25 cellular contexts compared by ENCODE assay signal in the genomic region with DNA sequence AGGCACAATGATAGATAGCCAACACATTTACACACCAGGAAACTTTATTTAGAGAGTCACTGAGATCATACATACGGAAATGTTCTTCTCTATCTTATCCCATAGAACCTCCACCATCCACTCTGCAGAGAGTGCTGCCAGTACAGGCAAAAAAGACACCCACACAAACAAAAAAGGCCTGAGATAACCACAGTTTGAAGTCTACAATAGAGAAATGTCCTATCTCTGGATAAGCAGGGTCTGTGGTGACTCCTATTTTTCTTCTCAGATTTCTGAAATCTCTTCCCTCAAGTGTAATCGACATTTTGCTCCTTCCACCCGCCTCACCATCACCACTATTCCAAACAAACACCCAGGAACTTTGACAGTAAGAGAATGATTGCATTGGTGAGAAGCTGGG.
"Had no signal": no experiment of that assay in that cellular context is flagged by ENCODE, and none has a peak within 500 bp of the region (broad histone marks: within the 10 kb centered on the region; RNA-seq: fewer than 3 reads in every experiment).

No MANE protein-coding gene starts in this region.

- H3K79me2 ChIP-seq: parathyroid adenoma had no signal

- H3K27me3 ChIP-seq: ovary, right lobe of liver, sigmoid colon, stomach, thyroid gland, tibial nerve, upper lobe of left lung, vagina had no signal

- H3K9me3 ChIP-seq: ovary, psoas muscle, right lobe of liver, sigmoid colon, stomach, thoracic aorta, thyroid gland, tibial nerve, upper lobe of left lung, vagina had no signal

- H3K36me3 ChIP-seq: ovary, right lobe of liver, sigmoid colon, stomach, thoracic aorta, thyroid gland, tibial nerve, upper lobe of left lung, vagina had no signal

- H3K4me3 ChIP-seq: ovary, psoas muscle, right lobe of liver, sigmoid colon, stomach, thoracic aorta, thyroid gland, tibial nerve, upper lobe of left lung, vagina had no signal

- H2AFZ ChIP-seq: parathyroid adenoma had no signal

- H3K4me1 ChIP-seq: parathyroid adenoma, psoas muscle, right lobe of liver, sigmoid colon, thyroid gland, tibial nerve, upper lobe of left lung, vagina had no signal

- DNase-seq: nephron progenitor cell; occipital lobe; ovary; posterior cingulate gyrus; psoas muscle; right cardiac atrium; right lobe of liver; sigmoid colon; small intestine; stimulated activated CD4-positive, alpha-beta T cell treated with anti-CD3 and anti-CD28 coated beads, Interleukin-15, amount 100 ng/mL, for 24 hours; stimulated activated CD4-positive, alpha-beta T cell treated with anti-CD3 and anti-CD28 coated beads, Interleukin-2, amount 100 ng/mL, for 24 hours; stimulated activated CD4-positive, alpha-beta T cell treated with anti-CD3 and anti-CD28 coated beads, Interleukin-2, amount 100 ng/mL, for 48 hours; stimulated activated CD4-positive, alpha-beta T cell treated with anti-CD3 and anti-CD28 coated beads, Interleukin-4, amount 100 ng/mL, for 24 hours; stimulated activated naive B cell treated with anti-CD40 and anti-IgM and Interleukin-4, amounts not matched to agents 10 μg/mL and 1 μg/mL and 100 μg/mL, for 72 hours; stimulated activated naive CD4-positive, alpha-beta T cell treated with Interleukin-2 at 50 U/mL for 16 hours; stomach; thyroid gland; trophoblast cell; upper lobe of left lung had no signal

- ATAC-seq: natural killer cell treated with Interleukin-12 subunit alpha and Interleukin-12 subunit beta and Interleukin-15 and Interleukin-18, amount 100 ng/mL, for 72 hours; psoas muscle; right cardiac atrium; right lobe of liver; stimulated activated effector memory CD8-positive, alpha-beta T cell treated with anti-CD3 and anti-CD28 coated beads, Interleukin-12 subunit alpha, Interleukin-12 subunit beta, amount 100 ng/mL, for 72 hours; stimulated activated naive B cell treated with anti-CD40 and anti-IgM and Interleukin-4, amounts not matched to agents 10 μg/mL and 1 μg/mL and 100 μg/mL, for 72 hours had no signal

- H3K27ac ChIP-seq: ovary, parathyroid adenoma, psoas muscle, right lobe of liver, sigmoid colon, stomach, thoracic aorta, thyroid gland, tibial nerve, upper lobe of left lung, vagina had no signal

- H3K9ac ChIP-seq: parathyroid adenoma had no signal

- FAIRE-seq: small intestine had no signal
